Comparison of ENCODE assay signal across 12 cellular contexts in genomic region chr9:129989362-129989708, GRCh38. TPM values are rescaled to one million over a fixed set of nuclear protein-coding genes. Genes with fewer than 3 reads are reported as not detected.
A peak's percentile ranks its signal among the peaks of the same experiment; 100 is the strongest.
DNase-seq lines count a peak whose midpoint lies in the region; ATAC-seq and TF ChIP-seq lines count a peak whose summit lies in the region.
"Had no signal": no experiment of that assay in that cellular context is flagged by ENCODE, and none has a peak within 500 bp of the region (broad histone marks: within the 10 kb centered on the region; RNA-seq: fewer than 3 reads in every experiment).

No MANE protein-coding gene starts in this region.

- H3K27ac ChIP-seq in mesenchymal stem cell (ENCODE audit: low read length, poor library complexity, severe bottlenecking) (no peak overlapping the region), uterus (peak overlapping the region; percentile 2 to 12), RWPE1 (no peak overlapping the region)
- H3K27ac ChIP-seq: hepatocyte had no signal

- H2BK12ac ChIP-seq in mesenchymal stem cell (ENCODE audit: low read length in 2 of 2), result peak overlapping the region in 1 of 2 experiments; percentile 92

- no peaks in the 10 kb centered on the region for H3K9me3 ChIP-seq in mesenchymal stem cell (ENCODE audit: control insufficient read depth, low read length)
- H3K9me3 ChIP-seq in uterus, result no peaks in the 10 kb centered on the region
- H3K9me3 ChIP-seq: ascending aorta had no signal

- no peak overlapping the region for H3K14ac ChIP-seq in mesenchymal stem cell (ENCODE audit: low read length in 2 of 2)

- no peak overlapping the region for H2BK120ac ChIP-seq in mesenchymal stem cell (ENCODE audit: low read depth, low read length)

- H3K79me1 ChIP-seq in mesenchymal stem cell (replicated peaks; ENCODE audit: low read length, poor library complexity, severe bottlenecking), result peaks cover 4% of the 10 kb centered on the region

- H2BK15ac ChIP-seq in mesenchymal stem cell (ENCODE audit: low read depth, poor library complexity, severe bottlenecking), result peak overlapping the region; percentile 63

- no peak overlapping the region for H3K23ac ChIP-seq in mesenchymal stem cell (ENCODE audit: low read length in 2 of 2)

- H3K36me3 Mint-ChIP-seq in activated naive CD4-positive, alpha-beta T cell treated with anti-CD3 and anti-CD28 coated beads for 36 hours (ENCODE audit: low read depth), result peaks cover 31% of the 10 kb centered on the region
- peaks cover 70% of the 10 kb centered on the region for H3K36me3 Mint-ChIP-seq in activated B cell treated with CpG ODN at 0.5 μM for 24 hours (ENCODE audit: low read depth)

- POLR2A ChIA-PET in activated B cell treated with CpG ODN at 0.5 μM for 24 hours (lab: Charles Lee) (interaction anchor here (0.5 to 20.4 kb wide), 15 partner anchors 10 to 1924 kb away, joined by 3 to 680 read pairs (median 4); partner anchors contain the start of genes FNBP1 and GPR107), RWPE1 (lab: Yijun Ruan, JAX; ENCODE audit: low non-redundant PET) (no interaction called here)

- peak overlapping the region; percentile 7 for H3K4me3 Mint-ChIP-seq in activated naive CD4-positive, alpha-beta T cell treated with anti-CD3 and anti-CD28 coated beads for 36 hours
- peak overlapping the region; percentile 60 for H3K4me3 Mint-ChIP-seq in activated B cell treated with CpG ODN at 0.5 μM for 24 hours
- H3K4me3 Mint-ChIP-seq: type B pancreatic cell had no signal

- CTCF ChIA-PET in activated naive CD4-positive, alpha-beta T cell treated with anti-CD3 and anti-CD28 coated beads for 36 hours (lab: Charles Lee), result no interaction called here
- CTCF ChIA-PET in activated B cell treated with CpG ODN at 0.5 μM for 24 hours (lab: Charles Lee) (no interaction called here), RWPE1 (lab: Yijun Ruan, JAX) (interaction anchor here (1.4 kb wide), 1 partner anchor 20 kb away, joined by 4 read pairs; no protein-coding TSS in a partner anchor)

- intact Hi-C loops in activated naive CD4-positive, alpha-beta T cell treated with anti-CD3 and anti-CD28 coated beads for 36 hours (cut with micrococcal nuclease), result no loop called here
- intact Hi-C loops in activated B cell treated with CpG ODN at 0.5 μM for 24 hours (cut with micrococcal nuclease) (loop anchor here (1.0 kb wide), 3 partner anchors 21 to 101 kb away; no protein-coding TSS in a partner anchor), uterus (cut with DNase I; ENCODE audit: low total_unique reads) (no loop called here)

- H3K36me3 ChIP-seq in mesenchymal stem cell (ENCODE audit: control insufficient read depth in 1 of 2, insufficient read depth in 2 of 2, low read depth in 1 of 2, low read length in 2 of 2) (peaks cover 0 to 5% of the 10 kb centered on the region in 2 experiments), uterus (no peaks in the 10 kb centered on the region)

- H3K4ac ChIP-seq in mesenchymal stem cell (ENCODE audit: low read depth in 1 of 2, low read length in 2 of 2), result peak overlapping the region in 1 of 2 experiments; percentile 18

- H3K27me3 Mint-ChIP-seq in activated naive CD4-positive, alpha-beta T cell treated with anti-CD3 and anti-CD28 coated beads for 36 hours (ENCODE audit: low read depth), result no peaks in the 10 kb centered on the region
- H3K27me3 Mint-ChIP-seq in activated B cell treated with CpG ODN at 0.5 μM for 24 hours, result no peaks in the 10 kb centered on the region
- H3K27me3 Mint-ChIP-seq: type B pancreatic cell had no signal

- H3K27me3 ChIP-seq in mesenchymal stem cell (ENCODE audit: control insufficient read depth in 1 of 2, insufficient read depth in 1 of 2, low read length in 2 of 2), result no peaks in the 10 kb centered on the region
- H3K27me3 ChIP-seq in uterus, result no peaks in the 10 kb centered on the region
- H3K27me3 ChIP-seq: ascending aorta, hepatocyte had no signal

- H3K4me2 ChIP-seq in mesenchymal stem cell (ENCODE audit: low read length, poor library complexity, severe bottlenecking), result no peak overlapping the region
- H3K4me2 ChIP-seq: hepatocyte had no signal

- no peak overlapping the region for H2BK5ac ChIP-seq in mesenchymal stem cell (ENCODE audit: low read depth, low read length, poor library complexity, severe bottlenecking)

- DNase-seq in activated naive CD4-positive, alpha-beta T cell treated with anti-CD3 and anti-CD28 coated beads for 36 hours, result no peak
- DNase-seq in activated naive CD4-positive, alpha-beta T cell treated with Interleukin-2 at 50 U/mL for 16 hours, result no peak
- DNase-seq in activated B cell treated with CpG ODN at 0.5 μM for 24 hours, result no peak
- DNase-seq in mesenchymal stem cell, result no peak
- DNase-seq in uterus, result no peak
- DNase-seq in RWPE1 (ENCODE audit: low spot score), result no peak
- DNase-seq in NCI-H774 (lab: John Stamatoyannopoulos, UW), result no peak
- no peak for DNase-seq in iPS-NIHi11 (ENCODE audit: low spot score)
- DNase-seq: NCI-H524 treated with DMSO at 0.1 percent for 48 hours had no signal

- H3K27ac Mint-ChIP-seq in activated naive CD4-positive, alpha-beta T cell treated with anti-CD3 and anti-CD28 coated beads for 36 hours, result peak overlapping the region; percentile 83
- peak overlapping the region; percentile 89 for H3K27ac Mint-ChIP-seq in activated B cell treated with CpG ODN at 0.5 μM for 24 hours
- H3K27ac Mint-ChIP-seq: type B pancreatic cell had no signal

- H3K4me1 Mint-ChIP-seq in activated naive CD4-positive, alpha-beta T cell treated with anti-CD3 and anti-CD28 coated beads for 36 hours (ENCODE audit: low read depth), result peaks cover 84% of the 10 kb centered on the region
- peaks cover 93% of the 10 kb centered on the region for H3K4me1 Mint-ChIP-seq in activated B cell treated with CpG ODN at 0.5 μM for 24 hours

- ATAC-seq in activated B cell treated with CpG ODN at 0.5 μM for 24 hours (ENCODE audit: low read depth), result no peak

- TF ChIP-seq POLR2A in uterus (IDR thresholded peaks at IDR 0.05), result no peak

- no peak overlapping the region for H3K4me3 ChIP-seq in mesenchymal stem cell (ENCODE audit: insufficient read depth in 1 of 2, low read depth in 1 of 2, low read length in 2 of 2)
- no peak overlapping the region for H3K4me3 ChIP-seq in uterus
- H3K4me3 ChIP-seq: ascending aorta, hepatocyte had no signal

- no peak overlapping the region for H4K8ac ChIP-seq in mesenchymal stem cell (ENCODE audit: low read length)

- H3K9me3 Mint-ChIP-seq in activated naive CD4-positive, alpha-beta T cell treated with anti-CD3 and anti-CD28 coated beads for 36 hours, result no peaks in the 10 kb centered on the region
- H3K9me3 Mint-ChIP-seq in activated B cell treated with CpG ODN at 0.5 μM for 24 hours, result peaks cover 2% of the 10 kb centered on the region
- H3K9me3 Mint-ChIP-seq: type B pancreatic cell had no signal

- no peak overlapping the region for H2AK5ac ChIP-seq in mesenchymal stem cell (ENCODE audit: low read length, severe bottlenecking)

- no peak for TF ChIP-seq CTCF in activated B cell treated with CpG ODN at 0.5 μM for 24 hours (IDR thresholded peaks at IDR 0.05)
- no peak for TF ChIP-seq CTCF in uterus (IDR thresholded peaks at IDR 0.05)
- no peak for TF ChIP-seq CTCF in RWPE1 (conservative IDR thresholded peaks at IDR 0.05; ENCODE audit: low read depth)

- peaks cover 7% of the 10 kb centered on the region for H3K4me1 ChIP-seq in mesenchymal stem cell (ENCODE audit: control insufficient read depth, insufficient read depth, low read depth, low read length)
- H3K4me1 ChIP-seq in uterus, result no peaks in the 10 kb centered on the region

- no peak overlapping the region for H2AFZ ChIP-seq in mesenchymal stem cell (ENCODE audit: low read depth, low read length)
- H2AFZ ChIP-seq: hepatocyte had no signal

- H4K91ac ChIP-seq in mesenchymal stem cell (ENCODE audit: low read length), result no peak overlapping the region

- no peak overlapping the region for H3K9ac ChIP-seq in mesenchymal stem cell (ENCODE audit: low read length)

- 96% methylated on average over 3 of the region's 3 CpGs for WGBS in mesenchymal stem cell

- peak overlapping the region in 1 of 2 experiments; percentile 34 for H3K18ac ChIP-seq in mesenchymal stem cell (ENCODE audit: low read depth in 1 of 2, low read length in 2 of 2)

RNA-seq across cellular contexts. Expression of gene FNBP1, which starts 53.7 kb away (rescaled TPM):
- 100 to 1,000 TPM; 126 to 128 TPM for total RNA-seq in activated naive CD4-positive, alpha-beta T cell treated with anti-CD3 and anti-CD28 coated beads for 36 hours
- total RNA-seq in activated B cell treated with CpG ODN at 0.5 μM for 24 hours (454 and 501 TPM in 2 replicates), uterus (100 to 1,000 TPM in 1 of 4 donors, 10 to 100 TPM in 3; 18.5 to 102 (median 77.2) TPM)
- polyA plus RNA-seq in mesenchymal stem cell (2013, experiment 1 of 2), result 47.4 TPM
- polyA plus RNA-seq in mesenchymal stem cell (2013, experiment 2 of 2), result 45.8 TPM

Comparison
In these comparisons a context has a peak if more than half of its experiments do, and no peak if none do; other contexts are left out.
1. H3K27ac ChIP-seq: peak in uterus (2 of 2); none in mesenchymal stem cell (single experiment) and RWPE1 (single experiment).